ENCODE assay signal across 29 cellular contexts in genomic region chr7:153396475-153396874, GRCh38.
"Had no signal": no experiment of that assay in that cellular context is flagged by ENCODE, and none has a peak within 500 bp of the region (broad histone marks: within the 10 kb centered on the region; RNA-seq: fewer than 3 reads in every experiment).

No MANE protein-coding gene starts in this region.

- H3K4me1 Mint-ChIP-seq: naive thymus-derived CD4-positive, alpha-beta T cell; natural killer cell; nephron; neural progenitor cell; stimulated activated effector memory CD8-positive, alpha-beta T cell treated with anti-CD3 and anti-CD28 coated beads, Interleukin-12 subunit alpha, Interleukin-12 subunit beta, amount 100 ng/mL, for 72 hours; stimulated activated naive B cell treated with anti-CD40 and anti-IgM and Interleukin-4, amounts not matched to agents 10 μg/mL and 1 μg/mL and 100 μg/mL, for 72 hours had no signal

- H3K4me3 Mint-ChIP-seq: naive thymus-derived CD4-positive, alpha-beta T cell; natural killer cell; nephron; neural progenitor cell; stimulated activated effector memory CD8-positive, alpha-beta T cell treated with anti-CD3 and anti-CD28 coated beads, Interleukin-12 subunit alpha, Interleukin-12 subunit beta, amount 100 ng/mL, for 72 hours; stimulated activated naive B cell treated with anti-CD40 and anti-IgM and Interleukin-4, amounts not matched to agents 10 μg/mL and 1 μg/mL and 100 μg/mL, for 72 hours; stimulated activated naive CD8-positive, alpha-beta T cell treated with anti-CD3 and anti-CD28 coated beads, Interleukin-15, Interleukin-2, amounts not matched to agents 100 ng/mL and 50 ng/mL, for 24 hours had no signal

- DNase-seq: naive thymus-derived CD4-positive, alpha-beta T cell; natural killer cell; occipital lobe; posterior cingulate gyrus; psoas muscle; right cardiac atrium; right lobe of liver; sigmoid colon; small intestine; stimulated activated CD4-positive, alpha-beta T cell treated with anti-CD3 and anti-CD28 coated beads, Interleukin-15, amount 100 ng/mL, for 24 hours; stimulated activated CD4-positive, alpha-beta T cell treated with anti-CD3 and anti-CD28 coated beads, Interleukin-2, amount 100 ng/mL, for 24 hours; stimulated activated CD4-positive, alpha-beta T cell treated with anti-CD3 and anti-CD28 coated beads, Interleukin-2, amount 100 ng/mL, for 48 hours; stimulated activated CD4-positive, alpha-beta T cell treated with anti-CD3 and anti-CD28 coated beads, Interleukin-4, amount 100 ng/mL, for 24 hours; stimulated activated naive B cell treated with anti-CD40 and anti-IgM and Interleukin-4, amounts not matched to agents 10 μg/mL and 1 μg/mL and 100 μg/mL, for 72 hours; stimulated activated naive CD4-positive, alpha-beta T cell treated with Interleukin-2 at 50 U/mL for 16 hours; stomach; thyroid gland; trophoblast cell; upper lobe of left lung had no signal

- H3K27me3 Mint-ChIP-seq: naive thymus-derived CD4-positive, alpha-beta T cell; progenitor cell of endocrine pancreas; stimulated activated naive B cell treated with anti-CD40 and anti-IgM and Interleukin-4, amounts not matched to agents 10 μg/mL and 1 μg/mL and 100 μg/mL, for 72 hours; stimulated activated naive CD8-positive, alpha-beta T cell treated with anti-CD3 and anti-CD28 coated beads, Interleukin-15, Interleukin-2, amounts not matched to agents 100 ng/mL and 50 ng/mL, for 24 hours had no signal

- H3K9me3 ChIP-seq: psoas muscle, right lobe of liver, thoracic aorta, thyroid gland, vagina had no signal

- H3K9ac ChIP-seq: neural progenitor cell, parathyroid adenoma had no signal

- H3K79me2 ChIP-seq: parathyroid adenoma had no signal

- H3K27ac Mint-ChIP-seq: natural killer cell; nephron; neural progenitor cell; progenitor cell of endocrine pancreas; stimulated activated effector memory CD8-positive, alpha-beta T cell treated with anti-CD3 and anti-CD28 coated beads, Interleukin-12 subunit alpha, Interleukin-12 subunit beta, amount 100 ng/mL, for 72 hours; stimulated activated naive B cell treated with anti-CD40 and anti-IgM and Interleukin-4, amounts not matched to agents 10 μg/mL and 1 μg/mL and 100 μg/mL, for 72 hours; stimulated activated naive CD8-positive, alpha-beta T cell treated with anti-CD3 and anti-CD28 coated beads, Interleukin-15, Interleukin-2, amounts not matched to agents 100 ng/mL and 50 ng/mL, for 24 hours had no signal

- ATAC-seq: naive thymus-derived CD4-positive, alpha-beta T cell; natural killer cell; psoas muscle; right cardiac atrium; right lobe of liver; stimulated activated effector memory CD8-positive, alpha-beta T cell treated with anti-CD3 and anti-CD28 coated beads, Interleukin-12 subunit alpha, Interleukin-12 subunit beta, amount 100 ng/mL, for 72 hours; stimulated activated naive B cell treated with anti-CD40 and anti-IgM and Interleukin-4, amounts not matched to agents 10 μg/mL and 1 μg/mL and 100 μg/mL, for 72 hours had no signal

- H3K4me3 ChIP-seq: neural progenitor cell, psoas muscle, right lobe of liver, sigmoid colon, stomach, thoracic aorta, thyroid gland, tibial nerve, upper lobe of left lung, vagina had no signal

- H3K4me2 ChIP-seq: neural progenitor cell had no signal

- FAIRE-seq: small intestine, urothelium cell line had no signal

- H2AFZ ChIP-seq: neural progenitor cell, parathyroid adenoma had no signal

- H3K36me3 Mint-ChIP-seq: natural killer cell; neural progenitor cell; stimulated activated effector memory CD8-positive, alpha-beta T cell treated with anti-CD3 and anti-CD28 coated beads, Interleukin-12 subunit alpha, Interleukin-12 subunit beta, amount 100 ng/mL, for 72 hours; stimulated activated naive B cell treated with anti-CD40 and anti-IgM and Interleukin-4, amounts not matched to agents 10 μg/mL and 1 μg/mL and 100 μg/mL, for 72 hours had no signal

- H3K27me3 ChIP-seq: neural progenitor cell, right lobe of liver, sigmoid colon, stomach, thyroid gland, tibial nerve, upper lobe of left lung, vagina had no signal

- H3K36me3 ChIP-seq: neural progenitor cell, right lobe of liver, sigmoid colon, stomach, thoracic aorta, thyroid gland, tibial nerve, upper lobe of left lung, vagina had no signal

- H3K27ac ChIP-seq: neural progenitor cell, parathyroid adenoma, psoas muscle, right lobe of liver, sigmoid colon, stomach, thoracic aorta, thyroid gland, tibial nerve, upper lobe of left lung, vagina had no signal

- H3K4me1 ChIP-seq: neural progenitor cell, parathyroid adenoma, psoas muscle, right lobe of liver, sigmoid colon, stomach, tibial nerve, upper lobe of left lung, vagina had no signal
